7 cellular contexts compared by ENCODE assay signal in the genomic region with DNA sequence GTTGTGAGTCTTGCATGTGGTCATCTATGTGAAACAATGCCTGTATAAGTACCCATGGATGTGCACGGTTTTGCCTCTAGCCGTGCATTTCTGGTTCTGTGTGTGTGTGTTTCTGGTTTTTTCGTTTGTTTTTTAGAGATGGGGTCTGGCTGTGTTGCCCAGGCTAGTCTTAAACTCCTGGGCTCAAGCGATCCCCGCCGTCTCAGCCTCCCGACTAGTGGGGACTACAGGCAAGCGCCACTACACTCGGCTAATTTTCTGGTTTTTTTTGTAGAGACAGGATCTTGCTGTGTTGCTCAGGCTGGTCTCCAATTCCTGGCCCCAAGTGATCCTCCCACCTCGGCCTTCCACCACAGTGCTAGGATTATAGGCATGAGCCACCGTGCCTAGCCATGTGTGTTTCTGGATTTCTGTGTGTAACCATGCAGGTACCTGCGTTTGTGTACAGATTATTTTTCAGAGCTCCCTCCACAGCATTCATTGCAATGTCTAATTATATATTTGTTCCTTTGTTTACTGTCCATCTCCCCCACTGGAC. TPM values are rescaled to one million over a fixed set of nuclear protein-coding genes. Genes with fewer than 3 reads are reported as not detected.
DNase-seq lines count a peak whose midpoint lies in the region; ATAC-seq, FAIRE-seq and TF ChIP-seq lines count a peak whose summit lies in the region.
"Had no signal": no experiment of that assay in that cellular context is flagged by ENCODE, and none has a peak within 500 bp of the region (broad histone marks: within the 10 kb centered on the region; RNA-seq: fewer than 3 reads in every experiment).

No MANE protein-coding gene starts in this region.

- H3K27ac Mint-ChIP-seq in H9, result peak overlapping the region in 1 of 3 experiments; percentile 98; a peak in 1 of 7 replicates
- peak overlapping the region; percentile 87 for H3K27ac Mint-ChIP-seq in activated naive CD8-positive, alpha-beta T cell treated with anti-CD3 and anti-CD28 coated beads, Interleukin-2, amount 10 ng/mL, durations not matched to agents 7 days and 5 days

- H4K5ac ChIP-seq in H9 (ENCODE audit: insufficient read length, low read depth, low read length), result no peak overlapping the region

- no peak overlapping the region; the same call in 1 of the 2 replicates for H3K14ac ChIP-seq in H9 (ENCODE audit: insufficient read depth, low read length)

- peaks cover 4% of the 10 kb centered on the region for H3K23me2 ChIP-seq in H9 (ENCODE audit: insufficient read length, low read depth, low read length, poor library complexity, severe bottlenecking)

- no peaks in the 10 kb centered on the region for H3K79me1 ChIP-seq in H9 (ENCODE audit: insufficient read depth, low read depth, low read length, poor library complexity, severe bottlenecking)

- no peak overlapping the region for H3K4me3 ChIP-seq in neutrophil (ENCODE audit: low read depth in 1 of 2, low read length in 1 of 2)

- CTCF ChIA-PET in GM10248 (lab: Yijun Ruan, JAX), result interaction anchor here (1.0 to 8.0 kb wide), 4 partner anchors 10 to 33 kb away, joined by 5 to 58 read pairs (median 14); no protein-coding TSS in a partner anchor

- H3K9ac ChIP-seq in H9 (ENCODE audit: extremely low read depth, insufficient read length, low read length), result no peak overlapping the region

- no peak overlapping the region for H2BK5ac ChIP-seq in H9 (ENCODE audit: insufficient read length, low read length)

- peak overlapping the region; percentile 70 to 86 for H3K4me3 Mint-ChIP-seq in H9
- peak overlapping the region; percentile 92 for H3K4me3 Mint-ChIP-seq in activated naive CD8-positive, alpha-beta T cell treated with anti-CD3 and anti-CD28 coated beads, Interleukin-2, amount 10 ng/mL, durations not matched to agents 7 days and 5 days

- no peaks in the 10 kb centered on the region for H4K20me1 ChIP-seq in H9 (ENCODE audit: control insufficient read depth, insufficient read depth, insufficient read length)

- H3K36me3 ChIP-seq in neutrophil, result no peaks in the 10 kb centered on the region

- H3K4me1 Mint-ChIP-seq in H9, result peaks cover 18 to 28% of the 10 kb centered on the region in 2 experiments
- peaks cover 45% of the 10 kb centered on the region for H3K4me1 Mint-ChIP-seq in activated naive CD8-positive, alpha-beta T cell treated with anti-CD3 and anti-CD28 coated beads, Interleukin-2, amount 10 ng/mL, durations not matched to agents 7 days and 5 days

- H3K23ac ChIP-seq in H9 (ENCODE audit: insufficient read length, low read depth, low read length), result no peak overlapping the region

- no peak overlapping the region for H3K4me2 ChIP-seq in H9 (ENCODE audit: insufficient read depth, insufficient read length, low read length)

- H3T11ph ChIP-seq in H9 (ENCODE audit: low read length), result peak overlapping the region; percentile 43

- peak overlapping the region; percentile 100 for H3K18ac ChIP-seq in H9 (ENCODE audit: insufficient read length, low read depth, low read length)

- H2BK120ac ChIP-seq in H9 (ENCODE audit: low read depth, low read length, poor library complexity, severe bottlenecking), result no peak overlapping the region

- H3K4me1 ChIP-seq in H9 (ENCODE audit: insufficient read depth, low read length) (peaks cover 2% of the 10 kb centered on the region; the same call in 1 of the 2 replicates), neutrophil (ENCODE audit: control insufficient read depth in 1 of 2, insufficient read depth in 1 of 2, low read depth in 1 of 2, low read length in 1 of 2) (peaks cover 37 to 39% of the 10 kb centered on the region in 2 experiments)

- H3K27me3 ChIP-seq in H9 (ENCODE audit: insufficient read depth, low read length) (no peaks in the 10 kb centered on the region; the same call in 1 of the 2 replicates), neutrophil (peaks cover 54% of the 10 kb centered on the region)

- no peak overlapping the region for H3K56ac ChIP-seq in H9 (ENCODE audit: insufficient read length, low read depth, low read length)

- peaks cover 4 to 11% of the 10 kb centered on the region in 2 experiments; a peak in 4 of 5 replicates for H3K9me3 Mint-ChIP-seq in H9
- H3K9me3 Mint-ChIP-seq in activated naive CD8-positive, alpha-beta T cell treated with anti-CD3 and anti-CD28 coated beads, Interleukin-2, amount 10 ng/mL, durations not matched to agents 7 days and 5 days, result no peaks in the 10 kb centered on the region

- no peak overlapping the region for H2BK12ac ChIP-seq in H9 (ENCODE audit: insufficient read length, low read depth, low read length)

- H3K27me3 Mint-ChIP-seq in H9 (ENCODE audit: low read depth), result peaks cover 38% of the 10 kb centered on the region
- H3K27me3 Mint-ChIP-seq in activated naive CD8-positive, alpha-beta T cell treated with anti-CD3 and anti-CD28 coated beads, Interleukin-2, amount 10 ng/mL, durations not matched to agents 7 days and 5 days, result peaks cover 25% of the 10 kb centered on the region

- H2AK5ac ChIP-seq in H9 (ENCODE audit: insufficient read length, low read length), result no peak overlapping the region

- no peak overlapping the region for H2AFZ ChIP-seq in H9 (ENCODE audit: low read length)

- no peak for DNase-seq in H9
- DNase-seq in activated naive CD8-positive, alpha-beta T cell treated with anti-CD3 and anti-CD28 coated beads, Interleukin-2, amount 10 ng/mL, durations not matched to agents 7 days and 5 days, result no peak
- DNase-seq in NCI-H446 (lab: John Stamatoyannopoulos, UW), result no peak
- DNase-seq in RCC 7860 (ENCODE audit: low spot score), result no peak
- no peak for DNase-seq in GM10248 (ENCODE audit: extremely low spot score)

- H3K9me3 ChIP-seq in H9 (ENCODE audit: control insufficient read depth, low read depth, low read length) (no peaks in the 10 kb centered on the region), neutrophil (no peaks in the 10 kb centered on the region)

- no peak overlapping the region for H4K91ac ChIP-seq in H9 (ENCODE audit: insufficient read length, low read depth, low read length)

- H3K79me2 ChIP-seq in H9 (ENCODE audit: insufficient read depth, low read length), result no peaks in the 10 kb centered on the region

- ATAC-seq in activated naive CD8-positive, alpha-beta T cell treated with anti-CD3 and anti-CD28 coated beads, Interleukin-2, amount 10 ng/mL, durations not matched to agents 7 days and 5 days (ENCODE audit: low read depth), result no peak
- ATAC-seq: Panc1 had no signal

- H2BK15ac ChIP-seq in H9 (ENCODE audit: low read depth, low read length), result no peak overlapping the region

- peak overlapping the region; percentile 95; the same call in 1 of the 2 replicates for H3K4ac ChIP-seq in H9 (ENCODE audit: low read depth, low read length)

- no peak for TF ChIP-seq CTCF in H9 (conservative IDR thresholded peaks at IDR 0.05)
- no peak for TF ChIP-seq CTCF in neutrophil (IDR thresholded peaks at IDR 0.05)
- no peak for TF ChIP-seq CTCF in GM10248 (IDR thresholded peaks at IDR 0.05; ENCODE audit: control extremely low read depth, extremely low read depth, low read depth, missing control alignments)

- H2BK20ac ChIP-seq in H9 (ENCODE audit: low read depth, low read length, poor library complexity, severe bottlenecking), result no peak overlapping the region

- no peaks in the 10 kb centered on the region; a peak in 1 of 7 replicates for H3K36me3 Mint-ChIP-seq in H9 (ENCODE audit: insufficient read depth in 1 of 3, low read depth in 3 of 3)
- peaks cover 4% of the 10 kb centered on the region for H3K36me3 Mint-ChIP-seq in activated naive CD8-positive, alpha-beta T cell treated with anti-CD3 and anti-CD28 coated beads, Interleukin-2, amount 10 ng/mL, durations not matched to agents 7 days and 5 days

- POLR2A ChIA-PET in activated naive CD8-positive, alpha-beta T cell treated with anti-CD3 and anti-CD28 coated beads, Interleukin-2, amount 10 ng/mL, durations not matched to agents 7 days and 5 days (lab: Charles Lee), result interaction anchor here (0.9 to 2.0 kb wide), 5 partner anchors 15 to 33 kb away, joined by 3 to 11 read pairs (median 4); a partner anchor contains a TSS
- POLR2A ChIA-PET in GM10248 (lab: Yijun Ruan, JAX), result interaction anchor here (0.7 to 5.6 kb wide), 2 partner anchors 16 kb away, joined by 3 to 48 read pairs; a partner anchor contains a TSS

- no peak for FAIRE-seq in RCC 7860 (lab: Jason Lieb, UNC)

- no peak overlapping the region for H4K8ac ChIP-seq in H9 (replicated peaks; ENCODE audit: insufficient read length, low read depth, low read length)

- no CpG with 5 or more reads among the region's 12 CpGs for WGBS in H9 (ENCODE audit: extremely low coverage, insufficient read length, low lambda C conversion rate)

- H3K27ac ChIP-seq in H9 (ENCODE audit: insufficient read length, low read depth, low read length) (no peak overlapping the region), neutrophil (peak overlapping the region; percentile 94)

RNA-seq across cellular contexts. Expression of a gene that starts 15.9 kb away (rescaled TPM):
- 1.7 and 2.5 TPM in 2 replicates for total RNA-seq in H9 (2021)
- 10 to 100 TPM; 68.7 to 69.4 TPM for total RNA-seq in activated naive CD8-positive, alpha-beta T cell treated with anti-CD3 and anti-CD28 coated beads, Interleukin-2, amount 10 ng/mL, durations not matched to agents 7 days and 5 days

RNA-seq across cellular contexts. Expression of a gene that starts 28.2 kb away (rescaled TPM):
- 62.4 and 66.7 TPM in 2 replicates for total RNA-seq in H9 (2021)
- total RNA-seq in activated naive CD8-positive, alpha-beta T cell treated with anti-CD3 and anti-CD28 coated beads, Interleukin-2, amount 10 ng/mL, durations not matched to agents 7 days and 5 days, result 10 to 100 TPM; 63.1 to 63.3 TPM

RNA-seq across cellular contexts. Expression of a gene that starts 44.9 kb away (rescaled TPM):
- total RNA-seq in H9 (2021), result 18.9 and 20.1 TPM in 2 replicates
- total RNA-seq in activated naive CD8-positive, alpha-beta T cell treated with anti-CD3 and anti-CD28 coated beads, Interleukin-2, amount 10 ng/mL, durations not matched to agents 7 days and 5 days, result 1 to 10 TPM; 3.0 to 3.3 TPM

RNA-seq across cellular contexts. Expression of a gene that starts 45.5 kb away (rescaled TPM):
- 43.4 and 48.7 TPM in 2 replicates for total RNA-seq in H9 (2021)
- 1 to 10 TPM; 6.0 to 6.3 TPM for total RNA-seq in activated naive CD8-positive, alpha-beta T cell treated with anti-CD3 and anti-CD28 coated beads, Interleukin-2, amount 10 ng/mL, durations not matched to agents 7 days and 5 days

RNA-seq across cellular contexts. Expression of a gene that starts 46.3 kb away (rescaled TPM):
- total RNA-seq in H9 (2021), result 7.7 and 8.1 TPM in 2 replicates
- total RNA-seq in activated naive CD8-positive, alpha-beta T cell treated with anti-CD3 and anti-CD28 coated beads, Interleukin-2, amount 10 ng/mL, durations not matched to agents 7 days and 5 days, result 1 to 10 TPM; 5.8 to 6.1 TPM

Comparison
In these comparisons a context has a peak if more than half of its experiments do, and no peak if none do; other contexts are left out.
1. RNA of a gene that starts 15.9 kb away (total RNA-seq): 68.7 to 69.4 TPM in activated naive CD8-positive, alpha-beta T cell treated with anti-CD3 and anti-CD28 coated beads, Interleukin-2, amount 10 ng/mL, durations not matched to agents 7 days and 5 days; 1.7 to 2.5 TPM in H9; every median in the first group is over 10 times any median in the second.